Comparison of ENCODE assay signal across 28 cellular contexts in genomic region chr3:119019767-119020518, GRCh38. TPM values are rescaled to one million over a fixed set of nuclear protein-coding genes. Genes with fewer than 3 reads are reported as not detected.
A peak's percentile ranks its signal among the peaks of the same experiment; 100 is the strongest.
DNase-seq lines count a peak whose midpoint lies in the region; ATAC-seq lines count a peak whose summit lies in the region.
"Had no signal": no experiment of that assay in that cellular context is flagged by ENCODE, and none has a peak within 500 bp of the region (broad histone marks: within the 10 kb centered on the region; RNA-seq: fewer than 3 reads in every experiment).

No MANE protein-coding gene starts in this region.

- no CpG with 5 or more reads among the region's 4 CpGs for WGBS in trophoblast cell (ENCODE audit: extremely low coverage, insufficient coverage, insufficient read length)

- no peaks in the 10 kb centered on the region for H3K9me3 Mint-ChIP-seq in naive thymus-derived CD4-positive, alpha-beta T cell
- H3K9me3 Mint-ChIP-seq: CD14-positive monocyte; natural killer cell treated with Interleukin-12 subunit alpha and Interleukin-12 subunit beta and Interleukin-15 and Interleukin-18, amount 100 ng/mL, for 72 hours; stimulated activated naive CD8-positive, alpha-beta T cell treated with anti-CD3 and anti-CD28 coated beads, Interleukin-15, Interleukin-2, amounts not matched to agents 100 ng/mL and 50 ng/mL, for 24 hours; T-helper 2 cell treated with Interferon-gamma antibody and Interleukin-4, amounts not matched to agents 5 μg/mL and 100 μg/mL, for 36 hours had no signal

- no peak overlapping the region for H3K9ac ChIP-seq in trophoblast cell (ENCODE audit: low read length)

- no peak overlapping the region for H2BK12ac ChIP-seq in trophoblast cell (ENCODE audit: low read length)

- POLR2A ChIA-PET in naive thymus-derived CD4-positive, alpha-beta T cell (lab: Charles Lee), result no interaction called here

- H3K9me3 ChIP-seq in naive thymus-derived CD4-positive, alpha-beta T cell (ENCODE audit: control insufficient read depth in 2 of 3, low read length in 3 of 3), result no peaks in the 10 kb centered on the region
- no peaks in the 10 kb centered on the region for H3K9me3 ChIP-seq in trophoblast cell (ENCODE audit: insufficient read depth, low read depth, low read length)
- H3K9me3 ChIP-seq: esophagus muscularis mucosa, gastrocnemius medialis, right atrium auricular region, tibial nerve had no signal

- no peak overlapping the region for H3K18ac ChIP-seq in trophoblast cell (ENCODE audit: low read length)

- no peaks in the 10 kb centered on the region for H3K79me2 ChIP-seq in trophoblast cell (ENCODE audit: control insufficient read depth, insufficient read depth, low read length, poor library complexity)

- peaks cover 0 to 16% (median 3%) of the 10 kb centered on the region in 7 donors for H3K4me1 Mint-ChIP-seq in naive thymus-derived CD4-positive, alpha-beta T cell
- H3K4me1 Mint-ChIP-seq: CD14-positive monocyte had no signal

- H3K27me3 ChIP-seq in naive thymus-derived CD4-positive, alpha-beta T cell (ENCODE audit: control insufficient read depth in 2 of 2, insufficient read depth in 2 of 2, low read length in 2 of 2), result no peaks in the 10 kb centered on the region
- H3K27me3 ChIP-seq in trophoblast cell (ENCODE audit: insufficient read depth, low read length), result no peaks in the 10 kb centered on the region
- H3K27me3 ChIP-seq: esophagus muscularis mucosa, gastrocnemius medialis, right atrium auricular region, tibial nerve had no signal

- intact Hi-C loops in naive thymus-derived CD4-positive, alpha-beta T cell (cut with micrococcal nuclease), result loop anchor here in 1 of 2 donors (5.0 kb wide), 1 partner anchor 38 kb away; no protein-coding TSS in a partner anchor
- intact Hi-C loops in posterior vena cava (cut with DNase I), result no loop called here

- peak; percentile 33 for DNase-seq in DMS 273 treated with DMSO at 0.1 percent for 48 hours (lab: John Stamatoyannopoulos, UW)
- DNase-seq in HT1080 (ENCODE audit: low read depth), result peak; percentile 6
- DNase-seq in naive thymus-derived CD4-positive, alpha-beta T cell, result no peak
- DNase-seq in posterior vena cava (ENCODE audit: low spot score), result no peak
- no peak for DNase-seq in trophoblast cell
- no peak for DNase-seq in DMS79 (lab: John Stamatoyannopoulos, UW)
- DNase-seq: activated effector memory CD4-positive, alpha-beta T cell treated with Interleukin-2 at 50 U/mL for 16 hours; IMR-90; left ventricle myocardium superior; midbrain; NCI-H1105 treated with DMSO at 0.1 percent for 48 hours; NCI-H2029; stimulated activated CD4-positive, alpha-beta T cell treated with anti-CD3 and anti-CD28 coated beads, Interleukin-4, amount 100 ng/mL, for 24 hours had no signal

- peak overlapping the region in 1 of 10 donors; percentile 24 for H3K4me3 Mint-ChIP-seq in naive thymus-derived CD4-positive, alpha-beta T cell
- H3K4me3 Mint-ChIP-seq: CD14-positive monocyte; natural killer cell treated with Interleukin-12 subunit alpha and Interleukin-12 subunit beta and Interleukin-15 and Interleukin-18, amount 100 ng/mL, for 72 hours; stimulated activated naive CD8-positive, alpha-beta T cell treated with anti-CD3 and anti-CD28 coated beads, Interleukin-15, Interleukin-2, amounts not matched to agents 100 ng/mL and 50 ng/mL, for 24 hours; T-helper 2 cell treated with Interferon-gamma antibody and Interleukin-4, amounts not matched to agents 5 μg/mL and 100 μg/mL, for 36 hours had no signal

- no peaks in the 10 kb centered on the region for H3K36me3 Mint-ChIP-seq in naive thymus-derived CD4-positive, alpha-beta T cell
- H3K36me3 Mint-ChIP-seq: CD14-positive monocyte; natural killer cell treated with Interleukin-12 subunit alpha and Interleukin-12 subunit beta and Interleukin-15 and Interleukin-18, amount 100 ng/mL, for 72 hours had no signal

- H3K4me1 ChIP-seq in naive thymus-derived CD4-positive, alpha-beta T cell (ENCODE audit: control insufficient read depth in 2 of 2, insufficient read depth in 2 of 2, low read length in 2 of 2), result no peaks in the 10 kb centered on the region
- no peaks in the 10 kb centered on the region for H3K4me1 ChIP-seq in trophoblast cell (ENCODE audit: control insufficient read depth in 1 of 2, insufficient read depth in 2 of 2, low read length in 2 of 2)

- H3K79me1 ChIP-seq in trophoblast cell (ENCODE audit: low read length), result no peaks in the 10 kb centered on the region

- peaks cover 0 to 6% (median 0%) of the 10 kb centered on the region in 5 donors for H3K27me3 Mint-ChIP-seq in naive thymus-derived CD4-positive, alpha-beta T cell
- H3K27me3 Mint-ChIP-seq: stimulated activated naive CD8-positive, alpha-beta T cell treated with anti-CD3 and anti-CD28 coated beads, Interleukin-15, Interleukin-2, amounts not matched to agents 100 ng/mL and 50 ng/mL, for 24 hours had no signal

- H3K36me3 ChIP-seq in naive thymus-derived CD4-positive, alpha-beta T cell (ENCODE audit: control insufficient read depth in 2 of 3, insufficient read depth in 3 of 3, low read length in 3 of 3), result no peaks in the 10 kb centered on the region
- H3K36me3 ChIP-seq in trophoblast cell (ENCODE audit: control insufficient read depth in 1 of 2, insufficient read depth in 2 of 2, low read length in 2 of 2), result no peaks in the 10 kb centered on the region
- H3K36me3 ChIP-seq: esophagus muscularis mucosa, gastrocnemius medialis, right atrium auricular region, tibial nerve had no signal

- H4K12ac ChIP-seq in trophoblast cell (ENCODE audit: low read depth, low read length), result no peak overlapping the region

- H3K27ac Mint-ChIP-seq in naive thymus-derived CD4-positive, alpha-beta T cell, result peak overlapping the region in 1 of 9 donors; percentile 28
- H3K27ac Mint-ChIP-seq: natural killer cell treated with Interleukin-12 subunit alpha and Interleukin-12 subunit beta and Interleukin-15 and Interleukin-18, amount 100 ng/mL, for 72 hours; stimulated activated naive CD8-positive, alpha-beta T cell treated with anti-CD3 and anti-CD28 coated beads, Interleukin-15, Interleukin-2, amounts not matched to agents 100 ng/mL and 50 ng/mL, for 24 hours; T-helper 2 cell treated with Interferon-gamma antibody and Interleukin-4, amounts not matched to agents 5 μg/mL and 100 μg/mL, for 36 hours had no signal

- no peak overlapping the region for H2AFZ ChIP-seq in trophoblast cell (ENCODE audit: insufficient read depth, low read length, poor library complexity)

- H3K23ac ChIP-seq in trophoblast cell (ENCODE audit: low read length), result no peak overlapping the region

- H4K91ac ChIP-seq in trophoblast cell (ENCODE audit: low read depth, low read length), result no peak overlapping the region

- H3K4me3 ChIP-seq in naive thymus-derived CD4-positive, alpha-beta T cell (ENCODE audit: low read length), result no peak overlapping the region
- H3K4me3 ChIP-seq in trophoblast cell (ENCODE audit: low read depth, low read length), result no peak overlapping the region
- H3K4me3 ChIP-seq: coronary artery, esophagus muscularis mucosa, gastrocnemius medialis, right atrium auricular region, tibial nerve had no signal

- H3K4ac ChIP-seq in trophoblast cell (ENCODE audit: low read depth, low read length), result no peak overlapping the region

- no peak overlapping the region for H3K4me2 ChIP-seq in trophoblast cell (ENCODE audit: low read length)

- H3K27ac ChIP-seq in angular gyrus (ENCODE audit: low read depth, low read length), result peak overlapping the region; percentile 10
- no peak overlapping the region for H3K27ac ChIP-seq in naive thymus-derived CD4-positive, alpha-beta T cell (ENCODE audit: low read depth, low read length)
- H3K27ac ChIP-seq in trophoblast cell (ENCODE audit: low read depth, low read length), result no peak overlapping the region
- H3K27ac ChIP-seq: coronary artery, right atrium auricular region, RWPE1, VCaP had no signal

- no peak overlapping the region for H2BK5ac ChIP-seq in trophoblast cell (ENCODE audit: low read depth, low read length, poor library complexity)

- CTCF ChIA-PET in naive thymus-derived CD4-positive, alpha-beta T cell (lab: Charles Lee), result interaction anchor here (0.6 to 1.6 kb wide), 2 partner anchors 15 to 126 kb away, joined by 4 to 5 read pairs; partner anchors contain the start of gene IGSF11

- no peak overlapping the region for H3K14ac ChIP-seq in trophoblast cell (ENCODE audit: low read length)

- ATAC-seq in naive thymus-derived CD4-positive, alpha-beta T cell, result peak; percentile 37
- ATAC-seq: gastrocnemius medialis, HCT116, left ventricle myocardium superior, SK-N-SH treated with all-trans-retinoic acid at 6 μM for 48 hours had no signal

- no peak overlapping the region for H2AK5ac ChIP-seq in trophoblast cell (ENCODE audit: low read length)

- H2BK120ac ChIP-seq in trophoblast cell (ENCODE audit: insufficient read depth, low read length, poor library complexity), result no peak overlapping the region

- no peak overlapping the region for H4K8ac ChIP-seq in trophoblast cell (ENCODE audit: low read depth, low read length)

RNA-seq across cellular contexts. Expression of gene IGSF11, which starts 14.7 kb away (rescaled TPM):
- total RNA-seq in HT1080 (2014; rRNA removed; shearing (Covaris generic)), result not detected in 2 replicates
- polyA plus RNA-seq in HT1080 (2015; cell fraction: cytosol; rRNA removed), result 0.02 and 0.05 TPM in 2 replicates
- polyA plus RNA-seq in HT1080 (2015; cell fraction: nucleus; rRNA removed), result 0.06 TPM in 1 of 2 replicates, not detected in the other
- under 1 TPM in 4 of 5 experiments, not detected in 1; 0.15 to 0.85 (median 0.49) TPM for total RNA-seq in naive thymus-derived CD4-positive, alpha-beta T cell
- polyA plus RNA-seq in naive thymus-derived CD4-positive, alpha-beta T cell, result under 1 TPM; 0.19 to 0.44 TPM
- total RNA-seq in posterior vena cava, result under 1 TPM; 0.46 to 0.57 TPM
- polyA plus RNA-seq in trophoblast cell (2013), result 0.08 and 0.12 TPM in 2 replicates
- total RNA-seq: osteocyte had no signal
- polyA plus RNA-seq: CD14-positive monocyte, IMR-90 had no signal

Comparison
In these comparisons a context has a peak if more than half of its experiments do, and no peak if none do; other contexts are left out.
1. DNase-seq: peak in DMS 273 treated with DMSO at 0.1 percent for 48 hours (single experiment) and HT1080 (single experiment); none in naive thymus-derived CD4-positive, alpha-beta T cell (0 of 9), posterior vena cava (single experiment), trophoblast cell (0 of 2) and DMS79 (single experiment).